1 cellular context compared by ENCODE assay signal in genomic region chr10:71320592-71320991, GRCh38.
TF ChIP-seq lines count a peak whose summit lies in the region.

No MANE protein-coding gene starts in this region.

TF ChIP-seq in HepG2, 621 proteins besides CTCF, POLR2A, EP300 and RAD21 (continued from another document and continues in another):
- TF ChIP-seq ZNF770 (CRISPR knock-in tag; IDR thresholded peaks at IDR 0.05): no peak
- TF ChIP-seq ZNF556 (CRISPR knock-in tag; IDR thresholded peaks at IDR 0.05; ENCODE audit: borderline replicate concordance): 0 out of 2 replicates have a peak, but pooled peaks have one; percentile 33
- TF ChIP-seq ZNF768 (CRISPR knock-in tag; IDR thresholded peaks at IDR 0.05): peak; percentile 68; the same call in 1 of the 2 replicates
- TF ChIP-seq HDAC2 (CRISPR knock-in tag; IDR thresholded peaks at IDR 0.05): peak; percentile 49; the same call in 1 of the 2 replicates
- TF ChIP-seq HINFP (CRISPR knock-in tag; IDR thresholded peaks at IDR 0.05; ENCODE audit: low read depth): peak; percentile 62; the same call in 1 of the 2 replicates
- TF ChIP-seq ZGPAT (CRISPR knock-in tag; IDR thresholded peaks at IDR 0.05): no peak
- no peak for TF ChIP-seq ZHX2 (IDR thresholded peaks at IDR 0.05; ENCODE audit: low read depth)
- TF ChIP-seq ZHX2 (CRISPR knock-in tag; IDR thresholded peaks at IDR 0.05; ENCODE audit: borderline replicate concordance): no peak
- no peak for TF ChIP-seq ZNF512B (CRISPR knock-in tag; IDR thresholded peaks at IDR 0.05; ENCODE audit: borderline replicate concordance)
- no peak for TF ChIP-seq ZNF678 (CRISPR knock-in tag; IDR thresholded peaks at IDR 0.05)
- peak; percentile 63; the same call in 1 of the 2 replicates for TF ChIP-seq ZBTB7B (CRISPR knock-in tag; IDR thresholded peaks at IDR 0.05)
- TF ChIP-seq FOXJ3 (CRISPR knock-in tag; IDR thresholded peaks at IDR 0.05; ENCODE audit: borderline replicate concordance): 0 out of 2 replicates have a peak, but pooled peaks have one; percentile 17
- TF ChIP-seq DMAP1 (CRISPR knock-in tag; IDR thresholded peaks at IDR 0.05): no peak
- TF ChIP-seq ZNF740 (CRISPR knock-in tag; IDR thresholded peaks at IDR 0.05): peak; percentile 52; the same call in 1 of the 2 replicates
- TF ChIP-seq ZNF850 (CRISPR knock-in tag; conservative IDR thresholded peaks at IDR 0.05): no peak
- TF ChIP-seq ZNF513 (CRISPR knock-in tag; conservative IDR thresholded peaks at IDR 0.05): no peak
- no peak for TF ChIP-seq ETV5 (CRISPR knock-in tag; IDR thresholded peaks at IDR 0.05; ENCODE audit: borderline replicate concordance)
- 0 out of 2 replicates have a peak, but pooled peaks have one; percentile 49 for TF ChIP-seq JUN (CRISPR knock-in tag; IDR thresholded peaks at IDR 0.05)
- 0 out of 2 replicates have a peak, but pooled peaks have one; percentile 36 for TF ChIP-seq IKZF5 (CRISPR knock-in tag; IDR thresholded peaks at IDR 0.05)
- TF ChIP-seq GATAD2A (CRISPR knock-in tag; IDR thresholded peaks at IDR 0.05): 0 out of 2 replicates have a peak, but pooled peaks have one; percentile 33
- TF ChIP-seq ATF5 (CRISPR knock-in tag; IDR thresholded peaks at IDR 0.05; ENCODE audit: low read depth): no peak
- no peak for TF ChIP-seq RFX5 (IDR thresholded peaks at IDR 0.05; ENCODE audit: low read depth, low read length)
- 0 out of 2 replicates have a peak, but pooled peaks have one; percentile 14 for TF ChIP-seq MED1 (CRISPR knock-in tag; IDR thresholded peaks at IDR 0.05)
- TF ChIP-seq PLSCR1 (CRISPR knock-in tag; IDR thresholded peaks at IDR 0.05; ENCODE audit: borderline replicate concordance): no peak
- TF ChIP-seq PAXIP1 (CRISPR knock-in tag; conservative IDR thresholded peaks at IDR 0.05): peak; percentile 57
- TF ChIP-seq CSRNP2 (CRISPR knock-in tag; conservative IDR thresholded peaks at IDR 0.05; ENCODE audit: low read depth): no peak
